Comparison of ENCODE assay signal across 1 cellular context in the genomic region with DNA sequence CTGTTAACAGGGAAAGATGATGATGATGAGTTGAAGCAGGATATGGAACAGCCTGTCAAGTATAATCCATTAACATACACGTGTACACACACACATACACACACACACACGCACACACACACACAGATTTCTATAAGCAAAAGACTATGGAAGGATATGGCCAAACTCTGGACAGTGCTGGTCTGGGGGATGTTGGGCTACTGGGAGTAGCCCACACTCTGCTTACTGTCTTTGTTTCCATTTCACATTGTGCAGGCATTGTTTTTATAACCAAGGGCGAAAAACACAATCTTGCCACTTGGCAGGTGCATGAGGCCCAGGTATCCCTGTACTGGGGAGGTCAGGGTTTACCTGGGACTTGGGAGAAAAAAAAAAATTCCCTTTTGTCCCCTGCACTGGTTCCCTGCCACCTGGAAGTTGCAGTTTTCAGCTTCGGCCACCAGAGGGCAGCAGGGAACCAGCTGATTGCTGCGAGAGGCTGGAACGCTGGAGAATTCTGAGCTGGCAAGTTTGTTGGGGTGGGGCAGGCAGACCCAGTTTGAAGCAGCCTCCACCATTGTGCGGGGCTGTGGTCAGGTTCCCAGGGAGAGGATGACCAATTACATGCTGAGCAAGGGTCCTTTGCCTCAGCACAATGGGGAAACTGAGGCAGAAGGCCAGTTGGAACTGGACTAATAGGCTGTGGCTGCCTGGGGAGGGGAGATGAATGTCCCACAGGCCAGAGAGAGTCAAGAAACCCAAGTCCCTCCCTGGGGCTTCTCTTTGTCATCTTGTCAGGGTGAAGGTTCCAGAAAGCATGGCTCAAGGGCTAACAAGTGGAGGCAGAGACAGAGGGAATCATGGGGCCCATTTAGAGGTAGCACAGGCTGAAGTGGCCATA.
A peak's percentile ranks its signal among the peaks of the same experiment; 100 is the strongest.
TF ChIP-seq lines count a peak whose summit lies in the region.

No MANE protein-coding gene starts in this region.

TF ChIP-seq in K562, 482 proteins besides CTCF, POLR2A, EP300 and RAD21 (continued from another document and continues in another):
- TF ChIP-seq RREB1 (CRISPR knock-in tag; IDR thresholded peaks at IDR 0.05) = no peak
- peak; percentile 46; the same call in 1 of the 2 replicates for TF ChIP-seq C11orf30 (IDR thresholded peaks at IDR 0.05; ENCODE audit: low read depth)
- 0 out of 2 replicates have a peak, but pooled peaks have one; percentile 9 for TF ChIP-seq USF1 (CRISPR knock-in tag; IDR thresholded peaks at IDR 0.05)
- no peak for TF ChIP-seq ZNF282 (CRISPR knock-in tag; IDR thresholded peaks at IDR 0.05)
- TF ChIP-seq ELF2 (CRISPR knock-in tag; IDR thresholded peaks at IDR 0.05) = no peak
- TF ChIP-seq POLR2B (IDR thresholded peaks at IDR 0.05; ENCODE audit: low read depth, partially characterized antibody) = no peak
- peak; percentile 11; the same call in 1 of the 2 replicates for TF ChIP-seq HLTF (IDR thresholded peaks at IDR 0.05)
- peak; percentile 76; the same call in 1 of the 2 replicates for TF ChIP-seq HDGF (IDR thresholded peaks at IDR 0.05)
- TF ChIP-seq HCFC1 (IDR thresholded peaks at IDR 0.05; ENCODE audit: low read depth, low read length) = peak; percentile 36; the same call in 1 of the 2 replicates
- TF ChIP-seq HOMEZ (CRISPR knock-in tag; IDR thresholded peaks at IDR 0.05) = no peak
- TF ChIP-seq JUN (IDR thresholded peaks at IDR 0.05; ENCODE audit: borderline replicate concordance, low read depth, low read length) = 0 out of 2 replicates have a peak, but pooled peaks have one; percentile 49
- TF ChIP-seq JUN (CRISPR knock-in tag; IDR thresholded peaks at IDR 0.05; ENCODE audit: borderline replicate concordance) = no peak
- TF ChIP-seq ZBTB9 (CRISPR knock-in tag; IDR thresholded peaks at IDR 0.05) = no peak
- TF ChIP-seq, protein P1, sequence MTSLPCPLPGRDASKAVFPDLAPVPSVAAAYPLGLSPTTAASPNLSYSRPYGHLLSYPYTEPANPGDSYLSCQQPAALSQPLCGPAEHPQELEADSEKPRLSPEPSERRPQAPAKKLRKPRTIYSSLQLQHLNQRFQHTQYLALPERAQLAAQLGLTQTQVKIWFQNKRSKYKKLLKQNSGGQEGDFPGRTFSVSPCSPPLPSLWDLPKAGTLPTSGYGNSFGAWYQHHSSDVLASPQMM (CRISPR knock-in tag; IDR thresholded peaks at IDR 0.05) = no peak
- TF ChIP-seq TAF15 (IDR thresholded peaks at IDR 0.05; ENCODE audit: low read depth, low read length) = no peak
- 0 out of 2 replicates have a peak, but pooled peaks have one; percentile 45 for TF ChIP-seq CTBP1 (IDR thresholded peaks at IDR 0.05; ENCODE audit: borderline replicate concordance)
- no peak for TF ChIP-seq EP400 (IDR thresholded peaks at IDR 0.05)
- no peak for TF ChIP-seq ZBED1 (IDR thresholded peaks at IDR 0.05)
- no peak for TF ChIP-seq ETV1 (tag; conservative IDR thresholded peaks at IDR 0.05; ENCODE audit: low read depth)
- no peak for TF ChIP-seq ZNF561 (CRISPR knock-in tag; conservative IDR thresholded peaks at IDR 0.05)
- no peak for TF ChIP-seq KLF10 (CRISPR knock-in tag; IDR thresholded peaks at IDR 0.05)
- peak; percentile 42; the same call in 1 of the 2 replicates for TF ChIP-seq ESRRA (IDR thresholded peaks at IDR 0.05; ENCODE audit: borderline replicate concordance, low read depth)
- no peak for TF ChIP-seq PTBP1 (IDR thresholded peaks at IDR 0.05; ENCODE audit: low read depth, low read length)
- no peak for TF ChIP-seq ZNF699 (CRISPR knock-in tag; IDR thresholded peaks at IDR 0.05; ENCODE audit: insufficient replicate concordance)
- no peak for TF ChIP-seq ELF1 (tag; IDR thresholded peaks at IDR 0.05)
- TF ChIP-seq DEAF1 (CRISPR knock-in tag; IDR thresholded peaks at IDR 0.05) = peak; percentile 96
- no peak for TF ChIP-seq ZNF639 (CRISPR knock-in tag; conservative IDR thresholded peaks at IDR 0.05 in 1 of 2, IDR thresholded peaks at IDR 0.05 in 1 of 2)
- TF ChIP-seq TBL1XR1 (IDR thresholded peaks at IDR 0.05; ENCODE audit: low read length in 2 of 2) = peak; percentile 49 to 59; a peak in 2 of 4 replicates
- peak; percentile 30; the same call in 1 of the 2 replicates for TF ChIP-seq SOX6 (IDR thresholded peaks at IDR 0.05)
- no peak for TF ChIP-seq SMARCE1 (IDR thresholded peaks at IDR 0.05)
- peak; percentile 85 for TF ChIP-seq DACH1 (IDR thresholded peaks at IDR 0.05; ENCODE audit: partially characterized antibody)
- TF ChIP-seq ZNF12 (CRISPR knock-in tag; IDR thresholded peaks at IDR 0.05) = no peak
- TF ChIP-seq ZNF232 (CRISPR knock-in tag; IDR thresholded peaks at IDR 0.05) = no peak
- TF ChIP-seq CREB3L1 (IDR thresholded peaks at IDR 0.05; ENCODE audit: borderline replicate concordance, low read depth) = peak; percentile 61
- TF ChIP-seq ARID2 (IDR thresholded peaks at IDR 0.05) = peak; percentile 97
- TF ChIP-seq ZNF165 (CRISPR knock-in tag; IDR thresholded peaks at IDR 0.05; ENCODE audit: borderline replicate concordance) = no peak
- peak; percentile 35 for TF ChIP-seq NEUROD1 (IDR thresholded peaks at IDR 0.05; ENCODE audit: borderline replicate concordance, low read depth, low read length, partially characterized antibody)
- no peak for TF ChIP-seq SIX5 (IDR thresholded peaks at IDR 0.05; ENCODE audit: borderline replicate concordance in 1 of 2, insufficient read depth in 1 of 2, low read depth in 1 of 2, low read length in 2 of 2)
- TF ChIP-seq NRF1 (conservative IDR thresholded peaks at IDR 0.05 in 1 of 2, IDR thresholded peaks at IDR 0.05 in 1 of 2) = no peak
- TF ChIP-seq, protein P2, sequence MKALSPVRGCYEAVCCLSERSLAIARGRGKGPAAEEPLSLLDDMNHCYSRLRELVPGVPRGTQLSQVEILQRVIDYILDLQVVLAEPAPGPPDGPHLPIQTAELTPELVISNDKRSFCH (CRISPR knock-in tag; IDR thresholded peaks at IDR 0.05) = no peak
- TF ChIP-seq, protein P2 (tag; IDR thresholded peaks at IDR 0.05) = no peak
- no peak for TF ChIP-seq XRCC3 (IDR thresholded peaks at IDR 0.05)
- TF ChIP-seq NONO (IDR thresholded peaks at IDR 0.05; ENCODE audit: low read depth in 2 of 2, low read length in 1 of 2) = no peak
- TF ChIP-seq ZNF324 (CRISPR knock-in tag; IDR thresholded peaks at IDR 0.05) = no peak
- no peak for TF ChIP-seq GTF2E2 (tag; IDR thresholded peaks at IDR 0.05)
